In genomic region chr16:4800290-4801041, GRCh38 we compare ENCODE assay signal across 8 cellular contexts. TPM values are rescaled to one million over a fixed set of nuclear protein-coding genes. Genes with fewer than 3 reads are reported as not detected.
DNase-seq lines count a peak whose midpoint lies in the region; ATAC-seq, FAIRE-seq and TF ChIP-seq lines count a peak whose summit lies in the region.

No MANE protein-coding gene starts in this region.

- no peaks in the 10 kb centered on the region for H3K9me3 Mint-ChIP-seq in T-cell
- no peaks in the 10 kb centered on the region for H3K9me3 Mint-ChIP-seq in stimulated activated naive B cell treated with anti-CD40 and anti-IgM and Interleukin-4, amounts not matched to agents 10 μg/mL and 1 μg/mL and 100 μg/mL, for 72 hours

- peaks cover 54% of the 10 kb centered on the region for H3K4me1 ChIP-seq in left ventricle myocardium inferior

- H3K4me3 Mint-ChIP-seq in T-cell: peak overlapping the region; percentile 28 to 87 (median 62)
- H3K4me3 Mint-ChIP-seq in stimulated activated naive B cell treated with anti-CD40 and anti-IgM and Interleukin-4, amounts not matched to agents 10 μg/mL and 1 μg/mL and 100 μg/mL, for 72 hours: peak overlapping the region; percentile 81 to 84

- no peaks in the 10 kb centered on the region for H3K27me3 Mint-ChIP-seq in T-cell
- H3K27me3 Mint-ChIP-seq in stimulated activated naive B cell treated with anti-CD40 and anti-IgM and Interleukin-4, amounts not matched to agents 10 μg/mL and 1 μg/mL and 100 μg/mL, for 72 hours: no peaks in the 10 kb centered on the region

- no peak for FAIRE-seq in RCC 7860 (lab: Jason Lieb, UNC)

- H3K36me3 ChIP-seq in left ventricle myocardium inferior: peaks cover 46% of the 10 kb centered on the region

- H3K36me3 Mint-ChIP-seq in T-cell: peaks cover 3% of the 10 kb centered on the region
- H3K36me3 Mint-ChIP-seq in stimulated activated naive B cell treated with anti-CD40 and anti-IgM and Interleukin-4, amounts not matched to agents 10 μg/mL and 1 μg/mL and 100 μg/mL, for 72 hours: peaks cover 24 to 27% of the 10 kb centered on the region in 2 donors

- no peaks in the 10 kb centered on the region for H3K9me3 ChIP-seq in left ventricle myocardium inferior (replicated peaks)

- POLR2A ChIA-PET in T-cell (lab: Charles Lee): no interaction called here

- CTCF ChIA-PET in T-cell (lab: Charles Lee): no interaction called here

- peak overlapping the region; percentile 28 for H3K4me3 ChIP-seq in GM12875 (ENCODE audit: low read depth, low read length)
- H3K4me3 ChIP-seq in left ventricle myocardium inferior: peak overlapping the region; percentile 98

- no peak for DNase-seq in T-cell
- peak; percentile 65 for DNase-seq in left ventricle myocardium inferior
- peak; percentile 38 for DNase-seq in stimulated activated naive B cell treated with anti-CD40 and anti-IgM and Interleukin-4, amounts not matched to agents 10 μg/mL and 1 μg/mL and 100 μg/mL, for 72 hours
- DNase-seq in RCC 7860 (ENCODE audit: low spot score): no peak

- H3K27ac Mint-ChIP-seq in T-cell: peak overlapping the region; percentile 83 to 87
- H3K27ac Mint-ChIP-seq in stimulated activated naive B cell treated with anti-CD40 and anti-IgM and Interleukin-4, amounts not matched to agents 10 μg/mL and 1 μg/mL and 100 μg/mL, for 72 hours: peak overlapping the region; percentile 79

- H3K4me1 Mint-ChIP-seq in T-cell: peaks cover 7 to 21% (median 18%) of the 10 kb centered on the region in 3 donors
- H3K4me1 Mint-ChIP-seq in stimulated activated naive B cell treated with anti-CD40 and anti-IgM and Interleukin-4, amounts not matched to agents 10 μg/mL and 1 μg/mL and 100 μg/mL, for 72 hours: peaks cover 17 to 47% of the 10 kb centered on the region in 2 donors

- H3K27me3 ChIP-seq in left ventricle myocardium inferior (ENCODE audit: low read depth): no peaks in the 10 kb centered on the region

- ATAC-seq in T-cell (replicated peaks in 1 of 4): no peak
- no peak for ATAC-seq in stimulated activated naive B cell treated with anti-CD40 and anti-IgM and Interleukin-4, amounts not matched to agents 10 μg/mL and 1 μg/mL and 100 μg/mL, for 72 hours (replicated peaks)
- no peak for ATAC-seq in GM19467 (IDR thresholded peaks at IDR 0.05; ENCODE audit: unreplicated experiment)
- no peak for ATAC-seq in GM21367 (IDR thresholded peaks at IDR 0.05; ENCODE audit: unreplicated experiment)

- peak overlapping the region; percentile 94 for H3K27ac ChIP-seq in 22Rv1
- peak overlapping the region; percentile 95 for H3K27ac ChIP-seq in left ventricle myocardium inferior (replicated peaks)

- TF ChIP-seq CTCF in 22Rv1 (IDR thresholded peaks at IDR 0.05) (no peak), GM12875 (IDR thresholded peaks at IDR 0.05; ENCODE audit: borderline replicate concordance, insufficient read depth, low read depth, low read length) (no peak), left ventricle myocardium inferior (IDR thresholded peaks at IDR 0.05; ENCODE audit: borderline replicate concordance) (no peak)

- intact Hi-C loops in left ventricle myocardium inferior (cut with micrococcal nuclease): no loop called here

RNA-seq across cellular contexts. Expression of gene ROGDI, which starts 2.0 kb away (rescaled TPM):
- 10 to 100 TPM; 12.1 to 20.2 (median 13.2) TPM for total RNA-seq in T-cell
- total RNA-seq in left ventricle myocardium inferior: 97.4 TPM

RNA-seq across cellular contexts. Expression of gene SMIM22, which starts 5.3 kb away (rescaled TPM):
- total RNA-seq in T-cell (not detected), left ventricle myocardium inferior (not detected)

RNA-seq across cellular contexts. Expression of gene SEPTIN12, which starts 12.3 kb away (rescaled TPM):
- total RNA-seq in T-cell (not detected), left ventricle myocardium inferior (not detected)

RNA-seq across cellular contexts. Expression of gene ZNF500, which starts 33.5 kb away (rescaled TPM):
- 10 to 100 TPM; 19.7 to 36.6 (median 32.4) TPM for total RNA-seq in T-cell
- total RNA-seq in left ventricle myocardium inferior: 5.4 TPM

RNA-seq across cellular contexts. Expression of gene GLYR1, which starts 46.6 kb away (rescaled TPM):
- total RNA-seq in T-cell: 100 to 1,000 TPM in 3 of 5 donors, 10 to 100 TPM in 2; 95.5 to 106 (median 102) TPM
- 86.7 TPM for total RNA-seq in left ventricle myocardium inferior

Comparison
In these comparisons a context has a peak if more than half of its experiments do, and no peak if none do; other contexts are left out.
1. DNase-seq: peak in left ventricle myocardium inferior (single experiment) and stimulated activated naive B cell treated with anti-CD40 and anti-IgM and Interleukin-4, amounts not matched to agents 10 μg/mL and 1 μg/mL and 100 μg/mL, for 72 hours (single experiment); none in T-cell (0 of 34) and RCC 7860 (single experiment).